In genomic region chr3:194138732-194139084, GRCh38 we compare ENCODE assay signal across 1 cellular context.
TF ChIP-seq lines count a peak whose summit lies in the region.

No MANE protein-coding gene starts in this region.

TF ChIP-seq in K562, 482 proteins besides CTCF, POLR2A, EP300 and RAD21 (continued from another document):
- 0 out of 2 replicates have a peak, but pooled peaks have one; percentile 20 for TF ChIP-seq AFF4 (CRISPR knock-in tag; IDR thresholded peaks at IDR 0.05)
- no peak for TF ChIP-seq ZNF398 (CRISPR knock-in tag; IDR thresholded peaks at IDR 0.05)
- no peak for TF ChIP-seq ZNF311 (CRISPR knock-in tag; IDR thresholded peaks at IDR 0.05)
- 0 out of 2 replicates have a peak, but pooled peaks have one; percentile 44 for TF ChIP-seq ZKSCAN8 (CRISPR knock-in tag; IDR thresholded peaks at IDR 0.05)
- TF ChIP-seq SRF (CRISPR knock-in tag; IDR thresholded peaks at IDR 0.05), result peak in 1 of 2 experiments; percentile 29; a peak in 1 of 4 replicates
- TF ChIP-seq CHD1 (IDR thresholded peaks at IDR 0.05; ENCODE audit: low read length), result peak; percentile 60
- TF ChIP-seq RBFOX2 (IDR thresholded peaks at IDR 0.05; ENCODE audit: low read depth, low read length), result no peak
- TF ChIP-seq, protein P1, sequence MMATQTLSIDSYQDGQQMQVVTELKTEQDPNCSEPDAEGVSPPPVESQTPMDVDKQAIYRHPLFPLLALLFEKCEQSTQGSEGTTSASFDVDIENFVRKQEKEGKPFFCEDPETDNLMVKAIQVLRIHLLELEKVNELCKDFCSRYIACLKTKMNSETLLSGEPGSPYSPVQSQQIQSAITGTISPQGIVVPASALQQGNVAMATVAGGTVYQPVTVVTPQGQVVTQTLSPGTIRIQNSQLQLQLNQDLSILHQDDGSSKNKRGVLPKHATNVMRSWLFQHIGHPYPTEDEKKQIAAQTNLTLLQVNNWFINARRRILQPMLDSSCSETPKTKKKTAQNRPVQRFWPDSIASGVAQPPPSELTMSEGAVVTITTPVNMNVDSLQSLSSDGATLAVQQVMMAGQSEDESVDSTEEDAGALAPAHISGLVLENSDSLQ (IDR thresholded peaks at IDR 0.05), result no peak
